6 cellular contexts compared by ENCODE assay signal in the genomic region with DNA sequence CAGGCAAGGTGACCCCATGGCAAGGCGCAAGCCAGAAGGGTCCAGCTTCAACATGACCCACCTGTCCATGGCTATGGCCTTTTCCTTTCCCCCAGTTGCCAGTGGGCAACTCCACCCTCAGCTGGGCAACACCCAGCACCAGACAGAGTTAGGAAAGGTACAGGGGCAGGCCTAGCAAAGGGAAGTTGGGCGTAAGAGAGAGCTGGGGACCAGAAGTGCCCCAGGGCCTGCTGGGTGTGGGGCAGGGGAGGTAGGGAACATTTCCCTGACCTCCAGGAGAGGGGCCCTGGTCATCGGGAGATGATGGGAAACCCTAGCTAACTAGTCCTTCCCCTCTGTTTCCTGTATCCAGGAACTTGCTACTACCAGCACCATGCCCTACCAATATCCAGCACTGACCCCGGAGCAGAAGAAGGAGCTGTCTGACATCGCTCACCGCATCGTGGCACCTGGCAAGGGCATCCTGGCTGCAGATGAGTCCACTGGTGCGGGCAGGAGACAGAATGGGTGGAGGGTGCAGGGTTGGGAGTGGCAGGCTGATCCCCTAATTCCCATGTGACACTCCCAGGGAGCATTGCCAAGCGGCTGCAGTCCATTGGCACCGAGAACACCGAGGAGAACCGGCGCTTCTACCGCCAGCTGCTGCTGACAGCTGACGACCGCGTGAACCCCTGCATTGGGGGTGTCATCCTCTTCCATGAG. TPM values are rescaled to one million over a fixed set of nuclear protein-coding genes. Genes with fewer than 3 reads are reported as not detected.
DNase-seq lines count a peak whose midpoint lies in the region; ATAC-seq and TF ChIP-seq lines count a peak whose summit lies in the region.

No MANE protein-coding gene starts in this region.

- TF ChIP-seq CTCF in MCF 10A (IDR thresholded peaks at IDR 0.05; ENCODE audit: unreplicated experiment) (no peak), nephron progenitor cell (IDR thresholded peaks at IDR 0.05) (no peak)

- H3K9me3 ChIP-seq in HAP-1 = no peaks in the 10 kb centered on the region

- H3K27ac Mint-ChIP-seq in MCF 10A (ENCODE audit: low read depth, unreplicated experiment) (peak overlapping the region; percentile 95), nephron progenitor cell (peak overlapping the region; percentile 96)

- CTCF ChIA-PET in MCF 10A (lab: Yijun Ruan, JAX) = interaction anchor here (0.7 to 2.3 kb wide), 4 partner anchors 11 to 72 kb away, joined by 3 to 9 read pairs (median 6); no protein-coding TSS in a partner anchor

- BruUV-seq in MCF 10A (replicated peaks; lab: Mats Ljungman, UMichigan) = no TSS peak

- no peak for DNase-seq in HAP-1 (ENCODE audit: low spot score in 2 of 2)
- DNase-seq in MCF 10A (ENCODE audit: unreplicated experiment) = peak; percentile 21
- no peak for DNase-seq in nephron progenitor cell

- H3K9me3 Mint-ChIP-seq in MCF 10A (ENCODE audit: unreplicated experiment) (no peaks in the 10 kb centered on the region), nephron progenitor cell (no peaks in the 10 kb centered on the region)

- peak overlapping the region; percentile 95 for H3K4me3 ChIP-seq in HAP-1

- intact Hi-C loops in MCF 10A (cut with micrococcal nuclease) = loop anchor here (1.0 kb wide), 1 partner anchor 9 kb away; no protein-coding TSS in a partner anchor

- H3K4me3 Mint-ChIP-seq in MCF 10A (ENCODE audit: unreplicated experiment) (peak overlapping the region; percentile 97), nephron progenitor cell (peak overlapping the region; percentile 96)

- ATAC-seq in GM21717 (IDR thresholded peaks at IDR 0.05; ENCODE audit: unreplicated experiment) = no peak
- no peak for ATAC-seq in HG03378 (IDR thresholded peaks at IDR 0.05; ENCODE audit: unreplicated experiment)
- no peak for ATAC-seq in GM18873 (IDR thresholded peaks at IDR 0.05; ENCODE audit: low FRiP score, unreplicated experiment)

- no peaks in the 10 kb centered on the region for H3K27me3 ChIP-seq in HAP-1 (ENCODE audit: low read depth)

- POLR2A ChIA-PET in MCF 10A (lab: Yijun Ruan, JAX) = interaction anchor here (0.5 to 6.7 kb wide), 20 partner anchors 9 to 680 kb away, joined by 3 to 173 read pairs (median 4); partner anchors contain the start of genes MAPK3, MVP, PPP4C and TBC1D10B

- H3K4me1 Mint-ChIP-seq in MCF 10A (ENCODE audit: insufficient read depth, unreplicated experiment) (peaks cover 19% of the 10 kb centered on the region), nephron progenitor cell (peaks cover 57% of the 10 kb centered on the region)

- H3K36me3 Mint-ChIP-seq in MCF 10A (ENCODE audit: insufficient read depth, unreplicated experiment) = peaks cover 58% of the 10 kb centered on the region
- H3K36me3 Mint-ChIP-seq in nephron progenitor cell (ENCODE audit: low read depth) = peaks cover 51% of the 10 kb centered on the region

- in situ Hi-C loops in HAP-1 (cut with MboI; ENCODE audit: low sequenced_read_pairs) = no loop called here

- H3K4me1 ChIP-seq in HAP-1 = peaks cover 24% of the 10 kb centered on the region

- H3K27me3 Mint-ChIP-seq in MCF 10A (ENCODE audit: insufficient read depth, unreplicated experiment) (no peaks in the 10 kb centered on the region), nephron progenitor cell (ENCODE audit: low read depth, poor library complexity) (no peaks in the 10 kb centered on the region)

- peaks cover 63% of the 10 kb centered on the region for H3K36me3 ChIP-seq in HAP-1 (replicated peaks)

RNA-seq across cellular contexts. Expression of gene ALDOA, which starts 1.5 kb away (rescaled TPM):
- total RNA-seq in MCF 10A (2022) = 1,141 and 1,165 TPM in 2 replicates

RNA-seq across cellular contexts. Expression of gene PPP4C, which starts 8.8 kb away (rescaled TPM):
- 93.2 and 99.7 TPM in 2 replicates for total RNA-seq in MCF 10A (2022)

RNA-seq across cellular contexts. Expression of gene TBX6, which starts 24.7 kb away (rescaled TPM):
- total RNA-seq in MCF 10A (2022) = 0.16 and 0.47 TPM in 2 replicates

RNA-seq across cellular contexts. Expression of gene YPEL3, which starts 29.0 kb away (rescaled TPM):
- total RNA-seq in MCF 10A (2022) = 8.8 and 9.2 TPM in 2 replicates

RNA-seq across cellular contexts. Expression of gene TLCD3B, which starts 36.0 kb away (rescaled TPM):
- total RNA-seq in MCF 10A (2022) = 0.21 and 0.27 TPM in 2 replicates
